In the genomic region with DNA sequence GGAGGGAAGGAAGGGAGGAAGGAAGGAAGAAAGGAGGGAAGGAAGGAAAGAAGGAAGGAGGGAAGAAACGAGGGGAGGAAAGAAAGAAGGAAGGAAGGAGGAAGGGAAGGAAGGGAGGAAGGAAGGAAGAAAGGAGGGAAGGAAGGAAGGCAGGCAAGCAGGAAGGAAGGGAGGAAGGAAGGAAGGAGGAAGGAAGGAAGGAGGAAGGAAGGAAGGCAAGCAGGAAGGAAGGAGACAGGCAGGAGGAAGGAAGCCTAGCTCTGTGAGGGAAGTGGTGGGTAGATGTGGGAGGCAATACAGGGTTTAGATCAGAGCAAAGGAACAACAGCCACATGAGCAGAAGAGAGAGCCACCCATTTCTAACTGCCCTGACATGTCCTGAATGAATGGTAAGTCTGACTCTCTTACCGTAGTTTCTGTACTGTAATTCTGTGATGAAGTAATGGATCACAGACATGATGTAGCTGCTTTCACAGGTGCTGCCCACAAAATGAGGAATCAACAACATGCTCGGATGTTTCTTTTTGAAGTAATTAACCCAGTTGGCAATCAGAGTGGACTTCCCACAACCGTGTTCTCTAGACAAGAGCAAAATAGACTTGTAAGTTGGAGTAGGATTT, we compare ENCODE assay signal across 1 cellular context.
TF ChIP-seq lines count a peak whose summit lies in the region.

No MANE protein-coding gene starts in this region.

TF ChIP-seq in H1, 55 proteins besides CTCF, POLR2A, EP300 and RAD21:
- TF ChIP-seq SAP30 (IDR thresholded peaks at IDR 0.05; ENCODE audit: insufficient read depth, insufficient replicate concordance, low read length) (no peak), CTBP2 (IDR thresholded peaks at IDR 0.05; ENCODE audit: borderline replicate concordance, insufficient read depth, insufficient read length, low read length) (no peak), NANOG (IDR thresholded peaks at IDR 0.05; ENCODE audit: insufficient read depth, low read depth, low read length, poor library complexity, severe bottlenecking) (no peak), CREB1 (IDR thresholded peaks at IDR 0.05) (no peak), ATF2 (IDR thresholded peaks at IDR 0.05; ENCODE audit: low read length) (no peak), GABPA (IDR thresholded peaks at IDR 0.05; ENCODE audit: borderline replicate concordance, insufficient read depth, low read length) (no peak), HDAC2 (IDR thresholded peaks at IDR 0.05; ENCODE audit: borderline replicate concordance in 1 of 2, low read depth in 2 of 2, low read length in 2 of 2) (no peak), TCF12 (IDR thresholded peaks at IDR 0.05; ENCODE audit: low read depth, low read length) (no peak), TEAD4 (IDR thresholded peaks at IDR 0.05; ENCODE audit: low read depth, low read length) (no peak), CBX5 (IDR thresholded peaks at IDR 0.05; ENCODE audit: low read depth, low read length) (no peak)
